Comparison of ENCODE assay signal across 1 cellular context in the genomic region with DNA sequence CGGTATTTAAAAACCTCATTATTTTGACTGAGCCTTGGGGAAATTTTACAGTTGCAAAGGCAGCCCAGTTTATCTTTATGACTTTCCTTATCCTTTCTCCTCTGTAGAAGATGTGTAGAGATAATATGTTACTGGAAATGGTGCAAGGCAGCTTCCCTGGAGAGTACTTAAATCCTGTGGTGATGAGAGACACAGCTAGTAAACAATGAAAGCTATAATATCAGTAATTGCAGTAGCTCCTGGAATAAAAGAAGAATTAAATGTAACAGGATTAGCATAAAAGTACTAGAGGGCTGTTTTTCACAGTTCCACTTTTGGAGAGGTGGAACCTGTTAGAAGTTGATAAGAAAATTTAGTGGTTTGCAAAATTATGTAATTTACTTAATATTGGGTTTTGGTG.
TF ChIP-seq lines count a peak whose summit lies in the region.

No MANE protein-coding gene starts in this region.

TF ChIP-seq in K562, 482 proteins besides CTCF, POLR2A, EP300 and RAD21 (continued from another document):
- TF ChIP-seq ARID1B (IDR thresholded peaks at IDR 0.05), result peak; percentile 55
- TF ChIP-seq TBL1XR1 (IDR thresholded peaks at IDR 0.05; ENCODE audit: low read length in 2 of 2), result no peak
- no peak for TF ChIP-seq TEAD4 (IDR thresholded peaks at IDR 0.05; ENCODE audit: low read length)
- TF ChIP-seq TEAD4 (CRISPR knock-in tag; IDR thresholded peaks at IDR 0.05; ENCODE audit: borderline replicate concordance), result no peak
- TF ChIP-seq ZBTB1 (CRISPR knock-in tag; IDR thresholded peaks at IDR 0.05; ENCODE audit: borderline replicate concordance, low read depth), result no peak
- no peak for TF ChIP-seq ZNF586 (CRISPR knock-in tag; conservative IDR thresholded peaks at IDR 0.05)
- TF ChIP-seq DPF2 (IDR thresholded peaks at IDR 0.05), result peak; percentile 59
- no peak for TF ChIP-seq E2F6 (IDR thresholded peaks at IDR 0.05; ENCODE audit: borderline replicate concordance in 1 of 2, extremely low read depth in 1 of 2, insufficient read depth in 1 of 2, insufficient read length in 1 of 2, low read depth in 1 of 2, low read length in 1 of 2, poor library complexity in 1 of 2, severe bottlenecking in 1 of 2)
- peak; percentile 52; the same call in 1 of the 2 replicates for TF ChIP-seq LEF1 (IDR thresholded peaks at IDR 0.05)
- TF ChIP-seq MBD2 (IDR thresholded peaks at IDR 0.05; ENCODE audit: borderline replicate concordance, low read depth), result no peak
- no peak for TF ChIP-seq ZNF318 (IDR thresholded peaks at IDR 0.05; ENCODE audit: borderline replicate concordance in 1 of 2, low read depth in 1 of 2)
- no peak for TF ChIP-seq ZFPM2 (CRISPR knock-in tag; IDR thresholded peaks at IDR 0.05)
- TF ChIP-seq ZNF263 (CRISPR knock-in tag; IDR thresholded peaks at IDR 0.05; ENCODE audit: borderline replicate concordance), result no peak
- no peak for TF ChIP-seq TARDBP (IDR thresholded peaks at IDR 0.05)
- TF ChIP-seq FOXJ2 (tag; IDR thresholded peaks at IDR 0.05), result 0 out of 2 replicates have a peak, but pooled peaks have one; percentile 26
